17 cellular contexts compared by ENCODE assay signal in the genomic region with DNA sequence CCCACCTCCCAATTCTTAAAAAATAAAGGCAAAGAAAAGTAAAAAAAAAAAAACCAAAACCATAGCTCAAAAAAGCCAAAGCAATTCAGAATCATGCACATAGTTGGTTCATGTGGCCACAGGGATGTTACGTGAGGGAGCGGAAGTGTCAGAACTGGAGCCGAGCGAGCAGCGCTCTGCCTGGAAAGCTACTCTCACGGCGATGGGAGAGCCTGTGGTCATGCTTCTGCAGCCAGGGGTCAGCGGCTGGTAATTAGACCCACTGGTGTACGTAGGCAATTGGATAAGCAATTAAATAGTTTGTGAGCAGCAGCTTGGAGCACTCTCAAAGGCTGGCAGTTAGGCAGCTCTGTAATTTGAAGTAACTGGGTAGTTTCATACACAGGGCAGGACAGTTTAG. TPM values are rescaled to one million over a fixed set of nuclear protein-coding genes. Genes with fewer than 3 reads are reported as not detected.
DNase-seq lines count a peak whose midpoint lies in the region; ATAC-seq and TF ChIP-seq lines count a peak whose summit lies in the region.
"Had no signal": no experiment of that assay in that cellular context is flagged by ENCODE, and none has a peak within 500 bp of the region (broad histone marks: within the 10 kb centered on the region; RNA-seq: fewer than 3 reads in every experiment).

No MANE protein-coding gene starts in this region.

- POLR2A ChIA-PET in HEK293T (lab: Yijun Ruan, JAX): interaction anchor here (1.2 kb wide), 1 partner anchor 59 kb away, joined by 6 read pairs; a partner anchor contains a TSS
- POLR2A ChIA-PET in activated CD4-positive, alpha-beta T cell treated with anti-CD3 and anti-CD28 coated beads for 36 hours (lab: Charles Lee): no interaction called here

- intact Hi-C loops in sigmoid colon (cut with DNase I): no loop called here
- intact Hi-C loops in activated CD4-positive, alpha-beta T cell treated with anti-CD3 and anti-CD28 coated beads for 36 hours (cut with DNase I, micrococcal nuclease): no loop called here

- H3K27me3 Mint-ChIP-seq in activated CD4-positive, alpha-beta T cell treated with anti-CD3 and anti-CD28 coated beads for 36 hours: no peaks in the 10 kb centered on the region
- H3K27me3 Mint-ChIP-seq: activated naive CD8-positive, alpha-beta T cell treated with anti-CD3 and anti-CD28 coated beads, Interleukin-2, amount 50 U/mL, for 24 hours had no signal

- no peaks in the 10 kb centered on the region for H3K27me3 ChIP-seq in adipocyte (replicated peaks; ENCODE audit: control insufficient read depth, insufficient read depth, low read length)
- H3K27me3 ChIP-seq in Karpas-422 (ENCODE audit: low read length): peaks cover 3% of the 10 kb centered on the region; the same call in 1 of the 2 replicates
- no peaks in the 10 kb centered on the region for H3K27me3 ChIP-seq in sigmoid colon

- H3K4me1 Mint-ChIP-seq in activated CD4-positive, alpha-beta T cell treated with anti-CD3 and anti-CD28 coated beads for 36 hours: no peaks in the 10 kb centered on the region
- H3K4me1 Mint-ChIP-seq: activated naive CD8-positive, alpha-beta T cell treated with anti-CD3 and anti-CD28 coated beads, Interleukin-2, amount 50 U/mL, for 24 hours; CD14-positive monocyte had no signal

- no peak for TF ChIP-seq EP300 in sigmoid colon (IDR thresholded peaks at IDR 0.05)

- no peak overlapping the region for H2AFZ ChIP-seq in Karpas-422 (ENCODE audit: low read length)

- H3K79me2 ChIP-seq in Karpas-422 (ENCODE audit: low read length): no peaks in the 10 kb centered on the region

- no peak overlapping the region for H3K9ac ChIP-seq in adipocyte (ENCODE audit: low read length)
- H3K9ac ChIP-seq in Karpas-422 (ENCODE audit: low read length): no peak overlapping the region

- no peaks in the 10 kb centered on the region for H3K36me3 Mint-ChIP-seq in activated CD4-positive, alpha-beta T cell treated with anti-CD3 and anti-CD28 coated beads for 36 hours (ENCODE audit: low read depth)
- H3K36me3 Mint-ChIP-seq: CD14-positive monocyte had no signal

- no peaks in the 10 kb centered on the region for H3K9me3 ChIP-seq in adipocyte (ENCODE audit: control insufficient read depth, low read length)
- no peaks in the 10 kb centered on the region for H3K9me3 ChIP-seq in Karpas-422 (ENCODE audit: low read length)
- H3K9me3 ChIP-seq in sigmoid colon: no peaks in the 10 kb centered on the region
- H3K9me3 ChIP-seq: prostate gland had no signal

- H3K4me3 Mint-ChIP-seq in activated CD4-positive, alpha-beta T cell treated with anti-CD3 and anti-CD28 coated beads for 36 hours: no peak overlapping the region
- H3K4me3 Mint-ChIP-seq: activated naive CD8-positive, alpha-beta T cell treated with anti-CD3 and anti-CD28 coated beads, Interleukin-2, amount 50 U/mL, for 24 hours; CD14-positive monocyte had no signal

- no peak overlapping the region for H3K4me2 ChIP-seq in Karpas-422 (ENCODE audit: low read depth, low read length, poor library complexity, severe bottlenecking)

- no peak for TF ChIP-seq CTCF in sigmoid colon (IDR thresholded peaks at IDR 0.05)

- H3K27ac ChIP-seq in Karpas-422 (ENCODE audit: low read length) (no peak overlapping the region), sigmoid colon (no peak overlapping the region)
- H3K27ac ChIP-seq: prostate gland had no signal

- CTCF ChIA-PET in HEK293T (lab: Yijun Ruan, JAX): interaction anchor here (1.1 kb wide), 1 partner anchor 16 kb away, joined by 4 read pairs; no protein-coding TSS in a partner anchor
- CTCF ChIA-PET in activated CD4-positive, alpha-beta T cell treated with anti-CD3 and anti-CD28 coated beads for 36 hours (lab: Charles Lee): interaction anchor here (0.6 to 0.7 kb wide), 3 partner anchors 12 to 80 kb away, joined by 3 read pairs; no protein-coding TSS in a partner anchor

- H3K9me2 ChIP-seq in Karpas-422 (replicated peaks; ENCODE audit: insufficient read depth, low read length): no peaks in the 10 kb centered on the region

- H3K4me1 ChIP-seq in adipocyte (ENCODE audit: control insufficient read depth, insufficient read depth, low read length): peaks cover 9% of the 10 kb centered on the region
- H3K4me1 ChIP-seq in Karpas-422 (ENCODE audit: low read length): no peaks in the 10 kb centered on the region
- H3K4me1 ChIP-seq in sigmoid colon: no peaks in the 10 kb centered on the region
- H3K4me1 ChIP-seq: prostate gland had no signal

- ATAC-seq in HG02763 (IDR thresholded peaks at IDR 0.05; ENCODE audit: unreplicated experiment): no peak
- no peak for ATAC-seq in activated CD4-positive, alpha-beta T cell treated with anti-CD3 and anti-CD28 coated beads for 36 hours
- ATAC-seq: activated naive CD8-positive, alpha-beta T cell treated with anti-CD3 and anti-CD28 coated beads, Interleukin-2, amount 50 U/mL, for 24 hours; PC-3 had no signal

- H3K27ac Mint-ChIP-seq in activated CD4-positive, alpha-beta T cell treated with anti-CD3 and anti-CD28 coated beads for 36 hours: no peak overlapping the region
- H3K27ac Mint-ChIP-seq: activated naive CD8-positive, alpha-beta T cell treated with anti-CD3 and anti-CD28 coated beads, Interleukin-2, amount 50 U/mL, for 24 hours; CD14-positive monocyte had no signal

- H4K20me1 ChIP-seq in Karpas-422 (ENCODE audit: insufficient read depth, low read depth, low read length): no peaks in the 10 kb centered on the region

- peak; percentile 38 for DNase-seq in HEK293T (ENCODE audit: extremely low spot score)
- DNase-seq in adipocyte (ENCODE audit: low read depth): peak; percentile 34
- peak; percentile 56 for DNase-seq in iris pigment epithelial cell (ENCODE audit: low read depth)
- peak; percentile 73 for DNase-seq in skeletal muscle cell (ENCODE audit: low read depth)
- DNase-seq in Karpas-422: no peak
- DNase-seq in sigmoid colon: no peak
- DNase-seq in activated CD4-positive, alpha-beta T cell treated with anti-CD3 and anti-CD28 coated beads for 36 hours: no peak
- DNase-seq: activated CD4-positive, alpha-beta T cell treated with anti-CD3 and anti-CD28 coated beads for 1 hour; activated naive CD8-positive, alpha-beta T cell treated with anti-CD3 and anti-CD28 coated beads, Interleukin-2, amount 50 U/mL, for 24 hours; NCI-H2029 treated with DMSO at 0.1 percent for 48 hours; PC-3; stimulated activated CD4-positive, alpha-beta T cell treated with anti-CD3 and anti-CD28 coated beads, Interleukin-4, amount 100 ng/mL, for 4 hours; stimulated activated naive CD4-positive, alpha-beta T cell; T-helper 1 cell had no signal

- no peaks in the 10 kb centered on the region for H3K9me3 Mint-ChIP-seq in activated CD4-positive, alpha-beta T cell treated with anti-CD3 and anti-CD28 coated beads for 36 hours (ENCODE audit: low read depth)
- H3K9me3 Mint-ChIP-seq: activated naive CD8-positive, alpha-beta T cell treated with anti-CD3 and anti-CD28 coated beads, Interleukin-2, amount 50 U/mL, for 24 hours had no signal

- H3K36me3 ChIP-seq in adipocyte (ENCODE audit: control insufficient read depth, insufficient read depth, low read length, severe bottlenecking) (no peaks in the 10 kb centered on the region), Karpas-422 (ENCODE audit: insufficient read depth, low read length) (no peaks in the 10 kb centered on the region), sigmoid colon (no peaks in the 10 kb centered on the region)
- H3K36me3 ChIP-seq: prostate gland had no signal

- TF ChIP-seq POLR2A in sigmoid colon (IDR thresholded peaks at IDR 0.05): no peak

- 33 to 55% methylated on average over 9 of the region's 9 CpGs for WGBS in sigmoid colon, 2 donors

- H3K4me3 ChIP-seq in adipocyte (ENCODE audit: low read length): no peak overlapping the region
- peak overlapping the region; percentile 19 for H3K4me3 ChIP-seq in skeletal muscle cell (ENCODE audit: low read depth, low read length)
- H3K4me3 ChIP-seq in Karpas-422 (ENCODE audit: low read length): no peak overlapping the region
- H3K4me3 ChIP-seq in sigmoid colon: no peak overlapping the region
- H3K4me3 ChIP-seq: prostate gland had no signal

TF ChIP-seq in HEK293T, 16 proteins besides CTCF, POLR2A, EP300 and RAD21:
- TF ChIP-seq ZNF384 (IDR thresholded peaks at IDR 0.05): no peak; the same call in 1 of the 2 replicates
- no peak for TF ChIP-seq FOXA1 (IDR thresholded peaks at IDR 0.05)
- TF ChIP-seq ARNT (IDR thresholded peaks at IDR 0.05): no peak
- TF ChIP-seq NFRKB (IDR thresholded peaks at IDR 0.05): no peak
- TF ChIP-seq ELF4 (IDR thresholded peaks at IDR 0.05): no peak
- TF ChIP-seq CTBP1 (IDR thresholded peaks at IDR 0.05; ENCODE audit: borderline replicate concordance): no peak
- no peak for TF ChIP-seq BHLHE40 (IDR thresholded peaks at IDR 0.05; ENCODE audit: borderline replicate concordance)
- no peak for TF ChIP-seq LEF1 (IDR thresholded peaks at IDR 0.05; ENCODE audit: borderline replicate concordance)
- no peak for TF ChIP-seq TARDBP (IDR thresholded peaks at IDR 0.05)
- no peak for TF ChIP-seq FOXK2 (IDR thresholded peaks at IDR 0.05)
- TF ChIP-seq, protein P1, sequence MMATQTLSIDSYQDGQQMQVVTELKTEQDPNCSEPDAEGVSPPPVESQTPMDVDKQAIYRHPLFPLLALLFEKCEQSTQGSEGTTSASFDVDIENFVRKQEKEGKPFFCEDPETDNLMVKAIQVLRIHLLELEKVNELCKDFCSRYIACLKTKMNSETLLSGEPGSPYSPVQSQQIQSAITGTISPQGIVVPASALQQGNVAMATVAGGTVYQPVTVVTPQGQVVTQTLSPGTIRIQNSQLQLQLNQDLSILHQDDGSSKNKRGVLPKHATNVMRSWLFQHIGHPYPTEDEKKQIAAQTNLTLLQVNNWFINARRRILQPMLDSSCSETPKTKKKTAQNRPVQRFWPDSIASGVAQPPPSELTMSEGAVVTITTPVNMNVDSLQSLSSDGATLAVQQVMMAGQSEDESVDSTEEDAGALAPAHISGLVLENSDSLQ (IDR thresholded peaks at IDR 0.05): no peak
- TF ChIP-seq HDGF (IDR thresholded peaks at IDR 0.05; ENCODE audit: borderline replicate concordance): no peak
- no peak for TF ChIP-seq FOXM1 (IDR thresholded peaks at IDR 0.05; ENCODE audit: borderline replicate concordance)
- TF ChIP-seq SUZ12 (IDR thresholded peaks at IDR 0.05): no peak
- no peak for TF ChIP-seq SP1 (IDR thresholded peaks at IDR 0.05)

RNA-seq across cellular contexts. Expression of a gene that starts 58.1 kb away (rescaled TPM):
- total RNA-seq in Karpas-422 (2014; rRNA removed; shearing (Covaris generic); ENCODE audit: low replicate concordance): not detected in 2 replicates
- total RNA-seq in sigmoid colon: 1 to 10 TPM; 2.9 to 10.0 (median 4.9) TPM
- 1 to 10 TPM in 1 of 3 donors, under 1 TPM in 2; 0.42 to 1.2 (median 0.69) TPM for polyA plus RNA-seq in sigmoid colon
- not detected for total RNA-seq in activated CD4-positive, alpha-beta T cell treated with anti-CD3 and anti-CD28 coated beads for 36 hours
- polyA plus RNA-seq: CD14-positive monocyte had no signal

Comparison
In these comparisons a context has a peak if more than half of its experiments do, and no peak if none do; other contexts are left out.
1. DNase-seq: peak in HEK293T (single experiment), adipocyte (single experiment), iris pigment epithelial cell (single experiment) and skeletal muscle cell (single experiment); none in Karpas-422 (single experiment), sigmoid colon (single experiment) and activated CD4-positive, alpha-beta T cell treated with anti-CD3 and anti-CD28 coated beads for 36 hours (single experiment).